1 cellular context compared by ENCODE assay signal in genomic region chr14:61485670-61486069, GRCh38.
TF ChIP-seq lines count a peak whose summit lies in the region.

No MANE protein-coding gene starts in this region.

TF ChIP-seq in IMR-90, 13 proteins besides CTCF, POLR2A, EP300 and RAD21:
- TF ChIP-seq USF2 (IDR thresholded peaks at IDR 0.05; ENCODE audit: low read depth, low read length) (no peak), FOS (IDR thresholded peaks at IDR 0.05; ENCODE audit: low read depth, low read length) (no peak), MAFK (IDR thresholded peaks at IDR 0.05; ENCODE audit: low read depth, low read length) (no peak), RCOR1 (IDR thresholded peaks at IDR 0.05; ENCODE audit: insufficient replicate concordance, low read length) (no peak), CHD1 (IDR thresholded peaks at IDR 0.05; ENCODE audit: low read depth, low read length) (no peak), BHLHE40 (IDR thresholded peaks at IDR 0.05; ENCODE audit: low read depth, low read length) (no peak), MAZ (IDR thresholded peaks at IDR 0.05; ENCODE audit: borderline replicate concordance, low read depth, low read length) (no peak), ELK1 (IDR thresholded peaks at IDR 0.05; ENCODE audit: borderline replicate concordance, low read depth, low read length) (no peak), MXI1 (IDR thresholded peaks at IDR 0.05; ENCODE audit: borderline replicate concordance, low read depth, low read length) (no peak), RFX5 (IDR thresholded peaks at IDR 0.05; ENCODE audit: low read depth, low read length) (no peak), SMC3 (IDR thresholded peaks at IDR 0.05; ENCODE audit: low read depth, low read length) (no peak), CEBPB (IDR thresholded peaks at IDR 0.05; ENCODE audit: low read depth, low read length) (no peak), NFE2L2 (IDR thresholded peaks at IDR 0.05; ENCODE audit: low read depth, low read length) (no peak)
